1 cellular context compared by ENCODE assay signal in the genomic region with DNA sequence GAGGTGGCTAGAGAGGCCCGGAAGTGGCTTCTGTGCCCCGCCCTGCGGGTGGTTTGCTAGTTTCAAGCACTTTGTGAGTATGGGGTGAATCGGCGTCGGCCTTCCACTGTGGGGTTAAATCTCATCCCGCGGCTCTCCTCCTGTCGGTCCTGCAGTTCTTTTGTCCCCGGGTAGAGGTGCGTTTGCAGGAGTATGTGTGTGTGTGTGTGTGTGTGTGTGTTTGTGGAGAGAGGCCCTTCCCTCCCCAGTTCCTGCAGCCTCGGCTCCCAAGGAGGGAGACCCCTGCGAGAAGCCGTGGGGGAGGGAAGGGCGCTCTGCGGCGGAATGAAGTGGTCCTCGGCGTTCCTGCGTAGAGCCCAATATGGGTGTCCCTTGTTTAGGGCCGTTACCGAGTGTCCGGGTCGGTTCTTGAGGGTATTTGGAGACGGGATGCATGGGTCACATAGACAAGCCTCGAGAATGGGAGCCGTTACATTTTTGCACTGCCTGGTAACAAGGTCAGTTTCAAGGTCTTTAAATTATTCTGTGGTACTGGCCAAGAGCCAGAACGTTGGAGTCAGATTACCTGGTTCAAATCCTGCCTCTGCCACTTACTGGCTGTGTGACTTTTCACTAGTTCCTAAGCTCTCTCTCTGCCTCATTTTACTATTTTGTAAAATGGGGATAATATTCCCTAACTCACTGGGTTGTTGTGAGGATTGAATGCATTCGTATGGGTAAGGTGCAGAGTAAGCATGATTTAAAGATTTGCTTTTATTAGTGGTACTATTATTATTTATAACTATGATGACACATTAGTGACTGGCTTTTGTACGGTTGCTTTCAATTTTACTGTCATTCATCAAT.
TF ChIP-seq lines count a peak whose summit lies in the region.

Gene ZKSCAN3, plus strand, starts transcription at position 56 of the 846 bp plus-strand sequence. CDS start 9,640 bp downstream, outside the sequence.

TF ChIP-seq in GM12878, 131 proteins besides CTCF, POLR2A, EP300 and RAD21 (continued from another document):
- TF ChIP-seq, protein P1, sequence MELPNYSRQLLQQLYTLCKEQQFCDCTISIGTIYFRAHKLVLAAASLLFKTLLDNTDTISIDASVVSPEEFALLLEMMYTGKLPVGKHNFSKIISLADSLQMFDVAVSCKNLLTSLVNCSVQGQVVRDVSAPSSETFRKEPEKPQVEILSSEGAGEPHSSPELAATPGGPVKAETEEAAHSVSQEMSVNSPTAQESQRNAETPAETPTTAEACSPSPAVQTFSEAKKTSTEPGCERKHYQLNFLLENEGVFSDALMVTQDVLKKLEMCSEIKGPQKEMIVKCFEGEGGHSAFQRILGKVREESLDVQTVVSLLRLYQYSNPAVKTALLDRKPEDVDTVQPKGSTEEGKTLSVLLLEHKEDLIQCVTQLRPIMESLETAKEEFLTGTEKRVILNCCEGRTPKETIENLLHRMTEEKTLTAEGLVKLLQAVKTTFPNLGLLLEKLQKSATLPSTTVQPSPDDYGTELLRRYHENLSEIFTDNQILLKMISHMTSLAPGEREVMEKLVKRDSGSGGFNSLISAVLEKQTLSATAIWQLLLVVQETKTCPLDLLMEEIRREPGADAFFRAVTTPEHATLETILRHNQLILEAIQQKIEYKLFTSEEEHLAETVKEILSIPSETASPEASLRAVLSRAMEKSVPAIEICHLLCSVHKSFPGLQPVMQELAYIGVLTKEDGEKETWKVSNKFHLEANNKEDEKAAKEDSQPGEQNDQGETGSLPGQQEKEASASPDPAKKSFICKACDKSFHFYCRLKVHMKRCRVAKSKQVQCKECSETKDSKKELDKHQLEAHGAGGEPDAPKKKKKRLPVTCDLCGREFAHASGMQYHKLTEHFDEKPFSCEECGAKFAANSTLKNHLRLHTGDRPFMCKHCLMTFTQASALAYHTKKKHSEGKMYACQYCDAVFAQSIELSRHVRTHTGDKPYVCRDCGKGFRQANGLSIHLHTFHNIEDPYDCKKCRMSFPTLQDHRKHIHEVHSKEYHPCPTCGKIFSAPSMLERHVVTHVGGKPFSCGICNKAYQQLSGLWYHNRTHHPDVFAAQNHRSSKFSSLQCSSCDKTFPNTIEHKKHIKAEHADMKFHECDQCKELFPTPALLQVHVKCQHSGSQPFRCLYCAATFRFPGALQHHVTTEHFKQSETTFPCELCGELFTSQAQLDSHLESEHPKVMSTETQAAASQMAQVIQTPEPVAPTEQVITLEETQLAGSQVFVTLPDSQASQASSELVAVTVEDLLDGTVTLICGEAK (IDR thresholded peaks at IDR 0.05; ENCODE audit: borderline replicate concordance): peak; percentile 88; the same call in 1 of the 2 replicates
- TF ChIP-seq RUNX3 (IDR thresholded peaks at IDR 0.05; ENCODE audit: low read length): peak; percentile 96
- peak; percentile 60 for TF ChIP-seq EED (IDR thresholded peaks at IDR 0.05; ENCODE audit: low read depth)
- TF ChIP-seq HDAC6 (IDR thresholded peaks at IDR 0.05; ENCODE audit: unreplicated experiment): no peak
- 0 out of 2 replicates have a peak, but pooled peaks have one; percentile 65 for TF ChIP-seq MTA3 (IDR thresholded peaks at IDR 0.05; ENCODE audit: borderline replicate concordance, low read length)
- TF ChIP-seq NKRF (conservative IDR thresholded peaks at IDR 0.05): peak; percentile 40; the same call in 1 of the 2 replicates
- TF ChIP-seq NFIC (IDR thresholded peaks at IDR 0.05; ENCODE audit: low read depth, low read length): peak; percentile 46; the same call in 1 of the 2 replicates
- TF ChIP-seq ELK1 (IDR thresholded peaks at IDR 0.05; ENCODE audit: low read depth, low read length): peak; percentile 79
- peak; percentile 87 for TF ChIP-seq POLR2AphosphoS5 (IDR thresholded peaks at IDR 0.05; ENCODE audit: low read length)
- peak; percentile 72; the same call in 1 of the 2 replicates for TF ChIP-seq SMAD5 (IDR thresholded peaks at IDR 0.05; ENCODE audit: low read depth)
- TF ChIP-seq RELA (IDR thresholded peaks at IDR 0.05; ENCODE audit: borderline replicate concordance, partially characterized antibody): no peak
- TF ChIP-seq BHLHE40 (IDR thresholded peaks at IDR 0.05; ENCODE audit: borderline replicate concordance in 1 of 2, low read depth in 2 of 2, low read length in 1 of 2): peak; percentile 39 to 51; a peak in 2 of 4 replicates
- no peak for TF ChIP-seq STAT3 (IDR thresholded peaks at IDR 0.05; ENCODE audit: low read depth, low read length)
- TF ChIP-seq, protein P2, sequence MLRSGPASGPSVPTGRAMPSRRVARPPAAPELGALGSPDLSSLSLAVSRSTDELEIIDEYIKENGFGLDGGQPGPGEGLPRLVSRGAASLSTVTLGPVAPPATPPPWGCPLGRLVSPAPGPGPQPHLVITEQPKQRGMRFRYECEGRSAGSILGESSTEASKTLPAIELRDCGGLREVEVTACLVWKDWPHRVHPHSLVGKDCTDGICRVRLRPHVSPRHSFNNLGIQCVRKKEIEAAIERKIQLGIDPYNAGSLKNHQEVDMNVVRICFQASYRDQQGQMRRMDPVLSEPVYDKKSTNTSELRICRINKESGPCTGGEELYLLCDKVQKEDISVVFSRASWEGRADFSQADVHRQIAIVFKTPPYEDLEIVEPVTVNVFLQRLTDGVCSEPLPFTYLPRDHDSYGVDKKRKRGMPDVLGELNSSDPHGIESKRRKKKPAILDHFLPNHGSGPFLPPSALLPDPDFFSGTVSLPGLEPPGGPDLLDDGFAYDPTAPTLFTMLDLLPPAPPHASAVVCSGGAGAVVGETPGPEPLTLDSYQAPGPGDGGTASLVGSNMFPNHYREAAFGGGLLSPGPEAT (IDR thresholded peaks at IDR 0.05; ENCODE audit: low read depth): peak; percentile 80
- TF ChIP-seq TAF1 (IDR thresholded peaks at IDR 0.05; ENCODE audit: borderline replicate concordance, low read depth, low read length): peak; percentile 82; the same call in 1 of the 2 replicates
- TF ChIP-seq NBN (IDR thresholded peaks at IDR 0.05): peak; percentile 91
- 0 out of 2 replicates have a peak, but pooled peaks have one; percentile 29 for TF ChIP-seq NR2F1 (conservative IDR thresholded peaks at IDR 0.05)
- TF ChIP-seq HDAC2 (IDR thresholded peaks at IDR 0.05): no peak
- 0 out of 2 replicates have a peak, but pooled peaks have one; percentile 15 for TF ChIP-seq TBL1XR1 (IDR thresholded peaks at IDR 0.05; ENCODE audit: low read depth, low read length)
- no peak; the same call in 1 of the 2 replicates for TF ChIP-seq JUNB (IDR thresholded peaks at IDR 0.05)
- peak; percentile 78; the same call in 1 of the 2 replicates for TF ChIP-seq POLR2AphosphoS2 (IDR thresholded peaks at IDR 0.05; ENCODE audit: low read depth, low read length)
- TF ChIP-seq EZH2 (IDR thresholded peaks at IDR 0.05; ENCODE audit: borderline replicate concordance, control insufficient read depth, low read depth, low read length): no peak
- peak; percentile 76 for TF ChIP-seq YY1 (IDR thresholded peaks at IDR 0.05; ENCODE audit: low read depth, low read length)
- TF ChIP-seq ZBED1 (IDR thresholded peaks at IDR 0.05; ENCODE audit: borderline replicate concordance): 0 out of 2 replicates have a peak, but pooled peaks have one; percentile 54
- TF ChIP-seq GABPA (IDR thresholded peaks at IDR 0.05; ENCODE audit: low read depth): peak; percentile 89
- 0 out of 2 replicates have a peak, but pooled peaks have one; percentile 53 for TF ChIP-seq RB1 (IDR thresholded peaks at IDR 0.05; ENCODE audit: borderline replicate concordance)
- peak; percentile 97 for TF ChIP-seq CBFB (IDR thresholded peaks at IDR 0.05; ENCODE audit: low read depth)
- TF ChIP-seq NRF1 (conservative IDR thresholded peaks at IDR 0.05; ENCODE audit: low read depth, low read length): no peak
- TF ChIP-seq PAX5 (IDR thresholded peaks at IDR 0.05; ENCODE audit: borderline replicate concordance, low read depth, low read length): no peak
- TF ChIP-seq SIN3A (IDR thresholded peaks at IDR 0.05; ENCODE audit: low read depth, low read length): peak; percentile 79
- peak; percentile 51 for TF ChIP-seq CREM (IDR thresholded peaks at IDR 0.05; ENCODE audit: low read depth)
- TF ChIP-seq MLLT1 (IDR thresholded peaks at IDR 0.05): peak; percentile 90
- TF ChIP-seq, protein P3, sequence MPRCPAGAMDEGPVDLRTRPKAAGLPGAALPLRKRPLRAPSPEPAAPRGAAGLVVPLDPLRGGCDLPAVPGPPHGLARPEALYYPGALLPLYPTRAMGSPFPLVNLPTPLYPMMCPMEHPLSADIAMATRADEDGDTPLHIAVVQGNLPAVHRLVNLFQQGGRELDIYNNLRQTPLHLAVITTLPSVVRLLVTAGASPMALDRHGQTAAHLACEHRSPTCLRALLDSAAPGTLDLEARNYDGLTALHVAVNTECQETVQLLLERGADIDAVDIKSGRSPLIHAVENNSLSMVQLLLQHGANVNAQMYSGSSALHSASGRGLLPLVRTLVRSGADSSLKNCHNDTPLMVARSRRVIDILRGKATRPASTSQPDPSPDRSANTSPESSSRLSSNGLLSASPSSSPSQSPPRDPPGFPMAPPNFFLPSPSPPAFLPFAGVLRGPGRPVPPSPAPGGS (IDR thresholded peaks at IDR 0.05; ENCODE audit: borderline replicate concordance, insufficient read depth, low read depth, low read length, poor library complexity, severe bottlenecking): peak; percentile 10
- TF ChIP-seq MXI1 (IDR thresholded peaks at IDR 0.05; ENCODE audit: low read depth, low read length): peak; percentile 29; the same call in 1 of the 2 replicates
- TF ChIP-seq CEBPB (IDR thresholded peaks at IDR 0.05; ENCODE audit: borderline replicate concordance in 1 of 2, low read depth in 2 of 2, low read length in 2 of 2): no peak
- TF ChIP-seq IKZF1 (conservative IDR thresholded peaks at IDR 0.05): peak; percentile 46
- TF ChIP-seq ATF7 (IDR thresholded peaks at IDR 0.05; ENCODE audit: low read depth): peak; percentile 33; the same call in 1 of the 2 replicates
- no peak for TF ChIP-seq RFX5 (IDR thresholded peaks at IDR 0.05; ENCODE audit: low read depth, low read length)
- 0 out of 2 replicates have a peak, but pooled peaks have one; percentile 30 for TF ChIP-seq RCOR1 (conservative IDR thresholded peaks at IDR 0.05; ENCODE audit: low read depth, low read length)
- no peak for TF ChIP-seq HSF1 (IDR thresholded peaks at IDR 0.05; ENCODE audit: low read depth, low read length)
- TF ChIP-seq NR2C1 (IDR thresholded peaks at IDR 0.05): no peak
- TF ChIP-seq SREBF1 (IDR thresholded peaks at IDR 0.05; ENCODE audit: low read length): no peak
- 0 out of 2 replicates have a peak, but pooled peaks have one; percentile 26 for TF ChIP-seq MEF2A (IDR thresholded peaks at IDR 0.05; ENCODE audit: insufficient read depth, low read depth, low read length)
